25 cellular contexts compared by ENCODE assay signal in the genomic region with DNA sequence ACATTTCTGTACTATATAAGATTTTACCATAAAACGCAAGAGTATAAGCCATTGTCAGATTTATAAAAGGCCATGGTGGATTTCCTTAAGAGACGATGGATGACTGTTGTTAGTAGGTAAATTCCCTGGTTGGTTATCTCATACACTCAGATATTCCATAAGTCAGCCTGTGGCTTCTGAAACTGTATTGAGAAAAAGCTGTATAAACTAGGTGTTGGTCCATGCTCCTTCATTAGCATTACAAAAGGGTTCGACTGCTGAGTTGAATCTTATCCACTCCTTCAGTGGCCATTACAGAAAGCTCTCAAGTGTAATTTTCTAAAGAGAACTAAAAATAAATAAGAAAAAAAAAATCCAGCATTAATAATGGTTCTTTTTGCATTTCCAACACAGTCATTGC. TPM values are rescaled to one million over a fixed set of nuclear protein-coding genes. Genes with fewer than 3 reads are reported as not detected.
A peak's percentile ranks its signal among the peaks of the same experiment; 100 is the strongest.
DNase-seq lines count a peak whose midpoint lies in the region; ATAC-seq, FAIRE-seq and TF ChIP-seq lines count a peak whose summit lies in the region.
"Had no signal": no experiment of that assay in that cellular context is flagged by ENCODE, and none has a peak within 500 bp of the region (broad histone marks: within the 10 kb centered on the region; RNA-seq: fewer than 3 reads in every experiment).

No MANE protein-coding gene starts in this region.

- H3K27me3 ChIP-seq in CD4-positive, CD25-positive, alpha-beta regulatory T cell (ENCODE audit: control insufficient read depth, insufficient read depth, low read length): no peaks in the 10 kb centered on the region
- no peaks in the 10 kb centered on the region for H3K27me3 ChIP-seq in CD4-positive, alpha-beta T cell (ENCODE audit: control insufficient read depth, insufficient read depth, low read length)

- peaks cover 33% of the 10 kb centered on the region for H3K36me3 Mint-ChIP-seq in CD4-positive, CD25-positive, alpha-beta regulatory T cell
- peaks cover 76% of the 10 kb centered on the region for H3K36me3 Mint-ChIP-seq in CD4-positive, alpha-beta T cell (ENCODE audit: low read depth)
- H3K36me3 Mint-ChIP-seq in activated CD4-positive, alpha-beta memory T cell treated with anti-CD3 and anti-CD28 coated beads, Interleukin-2, amount 10 ng/mL, durations not matched to agents 7 days and 5 days (ENCODE audit: low read depth): peaks cover 63% of the 10 kb centered on the region

- no peak for TF ChIP-seq CTCF in CD4-positive, alpha-beta T cell (IDR thresholded peaks at IDR 0.05)

- no peak for FAIRE-seq in RCC 7860 (lab: Jason Lieb, UNC)
- FAIRE-seq: colon, endometrium, GM12891, islet of Langerhans, small intestine had no signal

- H3K9me3 Mint-ChIP-seq in CD4-positive, CD25-positive, alpha-beta regulatory T cell: peaks cover 0 to 9% (median 0%) of the 10 kb centered on the region in 7 donors
- no peaks in the 10 kb centered on the region for H3K9me3 Mint-ChIP-seq in CD4-positive, alpha-beta T cell
- no peaks in the 10 kb centered on the region for H3K9me3 Mint-ChIP-seq in activated CD4-positive, alpha-beta memory T cell treated with anti-CD3 and anti-CD28 coated beads, Interleukin-2, amount 10 ng/mL, durations not matched to agents 7 days and 5 days
- H3K9me3 Mint-ChIP-seq: neural crest cell had no signal

- no peak for ATAC-seq in CD4-positive, CD25-positive, alpha-beta regulatory T cell (ENCODE audit: low read depth in 2 of 2)
- ATAC-seq in CD4-positive, alpha-beta T cell (ENCODE audit: poor library complexity): no peak
- ATAC-seq: heart right ventricle had no signal

- POLR2A ChIA-PET in CD4-positive, alpha-beta T cell (lab: Charles Lee): interaction anchor here (1.0 to 17.2 kb wide), 7 partner anchors 10 to 271 kb away, joined by 3 to 393 read pairs (median 6); a partner anchor contains a TSS
- POLR2A ChIA-PET in activated CD4-positive, alpha-beta memory T cell treated with anti-CD3 and anti-CD28 coated beads, Interleukin-2, amount 10 ng/mL, durations not matched to agents 7 days and 5 days (lab: Charles Lee): interaction anchor here (0.9 to 17.3 kb wide), 9 partner anchors 9 to 587 kb away, joined by 3 to 447 read pairs (median 4); a partner anchor contains a TSS

- peaks cover 59% of the 10 kb centered on the region for H3K4me1 ChIP-seq in CD4-positive, CD25-positive, alpha-beta regulatory T cell (ENCODE audit: control insufficient read depth, insufficient read depth, low read length, poor library complexity, severe bottlenecking)
- H3K4me1 ChIP-seq: heart right ventricle, prostate gland, tibial artery had no signal

- peak in 1 of 3 donors; percentile 26 for DNase-seq in CD4-positive, CD25-positive, alpha-beta regulatory T cell
- no peak for DNase-seq in CD4-positive, alpha-beta T cell
- no peak for DNase-seq in activated CD4-positive, alpha-beta memory T cell treated with anti-CD3 and anti-CD28 coated beads, Interleukin-2, amount 10 ng/mL, durations not matched to agents 7 days and 5 days
- DNase-seq in iPS-NIHi11 (ENCODE audit: low spot score) (peak; percentile 23), globus pallidus (ENCODE audit: low spot score) (no peak), NCI-H524 treated with DMSO at 0.1 percent for 48 hours (lab: John Stamatoyannopoulos, UW) (no peak), RCC 7860 (ENCODE audit: low spot score) (no peak)
- no peak for DNase-seq in activated effector memory CD4-positive, alpha-beta T cell treated with anti-CD3 and anti-CD28 coated beads, Interleukin-2, amount 50 U/mL, for 16 hours
- DNase-seq: activated CD4-positive, alpha-beta T cell treated with anti-CD3 and anti-CD28 coated beads for 1 hour; AML-193; GDM1; heart right ventricle; IMR-90; mammary epithelial cell; NCI-H187; NCI-H510A; small intestine; T1000; tibial artery had no signal

- no peaks in the 10 kb centered on the region for H3K27me3 Mint-ChIP-seq in CD4-positive, CD25-positive, alpha-beta regulatory T cell
- no peaks in the 10 kb centered on the region for H3K27me3 Mint-ChIP-seq in CD4-positive, alpha-beta T cell
- no peaks in the 10 kb centered on the region for H3K27me3 Mint-ChIP-seq in activated CD4-positive, alpha-beta memory T cell treated with anti-CD3 and anti-CD28 coated beads, Interleukin-2, amount 10 ng/mL, durations not matched to agents 7 days and 5 days

- H3K4me3 ChIP-seq in CD4-positive, CD25-positive, alpha-beta regulatory T cell (ENCODE audit: low read depth, low read length): peak overlapping the region; percentile 98
- H3K4me3 ChIP-seq: prostate gland, tibial artery had no signal

- no peaks in the 10 kb centered on the region for H3K36me3 ChIP-seq in CD4-positive, CD25-positive, alpha-beta regulatory T cell (ENCODE audit: control insufficient read depth, insufficient read depth, low read length)
- H3K36me3 ChIP-seq: heart right ventricle, prostate gland, tibial artery had no signal

- peak overlapping the region; percentile 91 to 99 (median 96) for H3K4me3 Mint-ChIP-seq in CD4-positive, CD25-positive, alpha-beta regulatory T cell
- peak overlapping the region; percentile 97 for H3K4me3 Mint-ChIP-seq in CD4-positive, alpha-beta T cell
- H3K4me3 Mint-ChIP-seq in activated CD4-positive, alpha-beta memory T cell treated with anti-CD3 and anti-CD28 coated beads, Interleukin-2, amount 10 ng/mL, durations not matched to agents 7 days and 5 days: peak overlapping the region; percentile 87
- H3K4me3 Mint-ChIP-seq: neural crest cell had no signal

- CTCF ChIA-PET in CD4-positive, alpha-beta T cell (lab: Charles Lee): interaction anchor here (1.6 to 3.7 kb wide), 2 partner anchors 11 to 27 kb away, joined by 6 to 12 read pairs; no protein-coding TSS in a partner anchor
- CTCF ChIA-PET in activated CD4-positive, alpha-beta memory T cell treated with anti-CD3 and anti-CD28 coated beads, Interleukin-2, amount 10 ng/mL, durations not matched to agents 7 days and 5 days (lab: Charles Lee): interaction anchor here (1.9 to 3.5 kb wide), 5 partner anchors 10 to 27 kb away, joined by 6 to 13 read pairs (median 7); no protein-coding TSS in a partner anchor

- peaks cover 18 to 58% (median 43%) of the 10 kb centered on the region in 4 donors for H3K4me1 Mint-ChIP-seq in CD4-positive, CD25-positive, alpha-beta regulatory T cell
- peaks cover 64% of the 10 kb centered on the region for H3K4me1 Mint-ChIP-seq in CD4-positive, alpha-beta T cell (ENCODE audit: low read depth)
- peaks cover 44% of the 10 kb centered on the region for H3K4me1 Mint-ChIP-seq in activated CD4-positive, alpha-beta memory T cell treated with anti-CD3 and anti-CD28 coated beads, Interleukin-2, amount 10 ng/mL, durations not matched to agents 7 days and 5 days

- no peaks in the 10 kb centered on the region for H3K9me3 ChIP-seq in CD4-positive, CD25-positive, alpha-beta regulatory T cell (ENCODE audit: control insufficient read depth in 2 of 2, low read length in 2 of 2)
- H3K9me3 ChIP-seq in CD4-positive, alpha-beta T cell (ENCODE audit: control insufficient read depth, low read length): no peaks in the 10 kb centered on the region
- H3K9me3 ChIP-seq: heart right ventricle, prostate gland, tibial artery had no signal

- peak overlapping the region; percentile 91 to 97 (median 94) for H3K27ac Mint-ChIP-seq in CD4-positive, CD25-positive, alpha-beta regulatory T cell
- no peak overlapping the region for H3K27ac Mint-ChIP-seq in CD4-positive, alpha-beta T cell
- H3K27ac Mint-ChIP-seq in activated CD4-positive, alpha-beta memory T cell treated with anti-CD3 and anti-CD28 coated beads, Interleukin-2, amount 10 ng/mL, durations not matched to agents 7 days and 5 days: peak overlapping the region; percentile 85

- intact Hi-C loops in CD4-positive, alpha-beta T cell (cut with DNase I, micrococcal nuclease): loop anchor here in 1 of 2 experiments (2.0 kb wide), 1 partner anchor 15 kb away; no protein-coding TSS in a partner anchor

- H3K27ac ChIP-seq in CD4-positive, CD25-positive, alpha-beta regulatory T cell (ENCODE audit: insufficient read depth, low read length, poor library complexity, severe bottlenecking): peak overlapping the region; percentile 83
- peak overlapping the region; percentile 80 for H3K27ac ChIP-seq in CD4-positive, alpha-beta T cell (ENCODE audit: low read depth, low read length)
- H3K27ac ChIP-seq: prostate gland, tibial artery had no signal

RNA-seq across cellular contexts. Expression of a gene that starts 5.3 kb away (rescaled TPM):
- 160 TPM for total RNA-seq in CD4-positive, CD25-positive, alpha-beta regulatory T cell
- polyA plus RNA-seq in CD4-positive, CD25-positive, alpha-beta regulatory T cell: 10 to 100 TPM; 48.9 to 79.2 (median 52.2) TPM
- 10 to 100 TPM; 65.3 to 75.6 TPM for total RNA-seq in CD4-positive, alpha-beta T cell
- total RNA-seq in activated CD4-positive, alpha-beta memory T cell treated with anti-CD3 and anti-CD28 coated beads, Interleukin-2, amount 10 ng/mL, durations not matched to agents 7 days and 5 days: 100 to 1,000 TPM; 108 to 111 TPM
- total RNA-seq: IMR-90 had no signal
- polyA plus RNA-seq: IMR-90 had no signal

RNA-seq across cellular contexts. Expression of a gene that starts 12.6 kb away (rescaled TPM):
- not detected for total RNA-seq in CD4-positive, CD25-positive, alpha-beta regulatory T cell
- under 1 TPM; 0.13 to 0.32 (median 0.18) TPM for polyA plus RNA-seq in CD4-positive, CD25-positive, alpha-beta regulatory T cell
- total RNA-seq in CD4-positive, alpha-beta T cell: under 1 TPM in 1 of 2 experiments, not detected in 1; 0.47 TPM
- under 1 TPM in 1 of 2 experiments, not detected in 1; 0.13 TPM for total RNA-seq in activated CD4-positive, alpha-beta memory T cell treated with anti-CD3 and anti-CD28 coated beads, Interleukin-2, amount 10 ng/mL, durations not matched to agents 7 days and 5 days
- total RNA-seq: IMR-90, mammary epithelial cell, neural crest cell had no signal
- polyA plus RNA-seq: heart right ventricle, IMR-90, mammary epithelial cell had no signal

RNA-seq across cellular contexts. Expression of a gene that starts 54.0 kb away (rescaled TPM):
- 13.0 TPM for total RNA-seq in CD4-positive, CD25-positive, alpha-beta regulatory T cell
- polyA plus RNA-seq in CD4-positive, CD25-positive, alpha-beta regulatory T cell: 1 to 10 TPM in 3 of 4 donors, under 1 TPM in 1; 0.91 to 1.8 (median 1.5) TPM
- total RNA-seq in CD4-positive, alpha-beta T cell: 1 to 10 TPM; 5.7 to 6.5 TPM
- total RNA-seq in activated CD4-positive, alpha-beta memory T cell treated with anti-CD3 and anti-CD28 coated beads, Interleukin-2, amount 10 ng/mL, durations not matched to agents 7 days and 5 days: 1 to 10 TPM; 3.7 to 4.3 TPM
- total RNA-seq: heart right ventricle, IMR-90, mammary epithelial cell, neural crest cell, prostate gland had no signal
- polyA plus RNA-seq: heart right ventricle, IMR-90, mammary epithelial cell had no signal
